23 cellular contexts compared by ENCODE assay signal in the genomic region with DNA sequence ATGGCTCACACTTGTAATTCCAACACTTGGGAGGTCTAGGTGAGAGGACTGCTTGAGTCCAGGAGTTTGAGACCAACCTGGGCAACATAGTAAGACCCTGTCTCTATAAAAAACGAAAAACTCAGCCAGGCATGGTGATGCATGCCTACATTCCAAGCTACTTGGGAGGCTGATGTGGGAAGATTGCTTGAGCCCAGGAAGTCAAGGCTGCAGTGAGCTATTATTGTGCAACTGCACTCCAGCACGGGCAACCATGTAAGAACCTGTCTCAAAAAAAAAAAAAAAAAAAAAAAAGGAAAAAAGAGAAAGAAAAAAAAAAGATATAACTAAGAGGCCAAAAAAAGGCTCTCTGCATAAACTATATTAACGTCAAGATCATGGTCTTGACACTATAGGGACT.
"Had no signal": no experiment of that assay in that cellular context is flagged by ENCODE, and none has a peak within 500 bp of the region (broad histone marks: within the 10 kb centered on the region; RNA-seq: fewer than 3 reads in every experiment).

No MANE protein-coding gene starts in this region.

- H3K4me1 Mint-ChIP-seq: brain had no signal

- ATAC-seq: activated CD4-positive, CD25-positive, alpha-beta regulatory T cell treated with anti-CD3 and anti-CD28 coated beads, Interleukin-2, amount 50 U/mL, for 24 hours; activated CD8-positive, alpha-beta T cell treated with anti-CD3 and anti-CD28 coated beads, Interleukin-2, amount 10 ng/mL, durations not matched to agents 7 days and 5 days; PC-3 had no signal

- DNase-seq: activated CD4-positive, alpha-beta T cell treated with anti-CD3 and anti-CD28 coated beads for 48 hours; activated CD4-positive, alpha-beta T cell treated with anti-CD3 and anti-CD28 coated beads, Interleukin-2, amount 50 U/mL, for 4 hours; activated CD8-positive, alpha-beta memory T cell treated with anti-CD3 and anti-CD28 coated beads, Interleukin-2, amount 50 U/mL, for 48 hours; activated CD8-positive, alpha-beta T cell treated with anti-CD3 and anti-CD28 coated beads, Interleukin-2, amount 10 ng/mL, durations not matched to agents 7 days and 5 days; activated effector memory CD4-positive, alpha-beta T cell treated with anti-CD3 and anti-CD28 coated beads, Interleukin-2, amount 50 U/mL, for 16 hours; activated naive CD4-positive, alpha-beta T cell treated with Interleukin-2 at 50 U/mL for 16 hours; activated T-cell treated with anti-CD3 and anti-CD28 coated beads, Interleukin-2, amount 50 U/mL, for 24 hours; aorta; Kasumi-1; KBM-7; NCI-H1105 treated with DMSO at 0.1 percent for 48 hours; NCI-H1436 treated with DMSO at 0.1 percent for 48 hours; NCI-H187; NCI-H2081; NCI-H446; NCI-H524; PC-3; SHP77 had no signal

- H3K27ac Mint-ChIP-seq: activated CD8-positive, alpha-beta T cell treated with anti-CD3 and anti-CD28 coated beads, Interleukin-2, amount 10 ng/mL, durations not matched to agents 7 days and 5 days; activated naive CD8-positive, alpha-beta T cell; activated T-cell treated with anti-CD3 and anti-CD28 coated beads, Interleukin-2, amount 50 U/mL, for 24 hours; brain; T-helper 1 cell treated with Interleukin-12 subunit alpha and Interleukin-12 subunit beta and Interleukin-4 antibody, amounts not matched to agents 30 μg/mL and 1 μg/mL, for 36 hours had no signal

- FAIRE-seq: RCC 7860 had no signal

- H3K27me3 Mint-ChIP-seq: activated naive CD8-positive, alpha-beta T cell; activated T-cell treated with anti-CD3 and anti-CD28 coated beads, Interleukin-2, amount 50 U/mL, for 24 hours; brain had no signal

- H3K9me3 Mint-ChIP-seq: activated T-cell treated with anti-CD3 and anti-CD28 coated beads, Interleukin-2, amount 50 U/mL, for 24 hours; T-helper 1 cell treated with Interleukin-12 subunit alpha and Interleukin-12 subunit beta and Interleukin-4 antibody, amounts not matched to agents 30 μg/mL and 1 μg/mL, for 36 hours had no signal

- H3K4me3 Mint-ChIP-seq: activated CD8-positive, alpha-beta T cell treated with anti-CD3 and anti-CD28 coated beads, Interleukin-2, amount 10 ng/mL, durations not matched to agents 7 days and 5 days; activated naive CD8-positive, alpha-beta T cell; activated T-cell treated with anti-CD3 and anti-CD28 coated beads, Interleukin-2, amount 50 U/mL, for 24 hours; brain; T-helper 1 cell treated with Interleukin-12 subunit alpha and Interleukin-12 subunit beta and Interleukin-4 antibody, amounts not matched to agents 30 μg/mL and 1 μg/mL, for 36 hours had no signal
